31 cellular contexts compared by ENCODE assay signal in genomic region chr10:133126431-133127290, GRCh38. TPM values are rescaled to one million over a fixed set of nuclear protein-coding genes. Genes with fewer than 3 reads are reported as not detected.
DNase-seq lines count a peak whose midpoint lies in the region; ATAC-seq, FAIRE-seq and TF ChIP-seq lines count a peak whose summit lies in the region.
"Had no signal": no experiment of that assay in that cellular context is flagged by ENCODE, and none has a peak within 500 bp of the region (broad histone marks: within the 10 kb centered on the region; RNA-seq: fewer than 3 reads in every experiment).

No MANE protein-coding gene starts in this region.

- H2BK15ac ChIP-seq in H9 (ENCODE audit: low read depth, low read length): no peak overlapping the region

- no peaks in the 10 kb centered on the region for H3K36me3 Mint-ChIP-seq in activated T-cell treated with anti-CD3 and anti-CD28 coated beads, Interleukin-2, amount 50 U/mL, for 4 hours (ENCODE audit: insufficient read depth)
- H3K36me3 Mint-ChIP-seq in H9 (ENCODE audit: insufficient read depth in 1 of 3, low read depth in 3 of 3): no peaks in the 10 kb centered on the region; a peak in 1 of 7 replicates
- H3K36me3 Mint-ChIP-seq: activated CD8-positive, alpha-beta memory T cell treated with anti-CD3 and anti-CD28 coated beads, Interleukin-2, amount 10 ng/mL, durations not matched to agents 7 days and 5 days had no signal

- peaks cover 20% of the 10 kb centered on the region for H3K27me3 Mint-ChIP-seq in activated T-cell treated with anti-CD3 and anti-CD28 coated beads, Interleukin-2, amount 50 U/mL, for 4 hours (ENCODE audit: low read depth)
- H3K27me3 Mint-ChIP-seq in H9 (ENCODE audit: low read depth): peaks cover 8% of the 10 kb centered on the region

- no peak overlapping the region for H3K23ac ChIP-seq in H9 (ENCODE audit: insufficient read length, low read depth, low read length)

- H3K4me3 Mint-ChIP-seq in activated T-cell treated with anti-CD3 and anti-CD28 coated beads, Interleukin-2, amount 50 U/mL, for 4 hours: no peak overlapping the region
- no peak overlapping the region for H3K4me3 Mint-ChIP-seq in H9
- H3K4me3 Mint-ChIP-seq: activated CD4-positive, alpha-beta T cell treated with anti-CD3 and anti-CD28 coated beads, Interleukin-2, amount 10 ng/mL, durations not matched to agents 24 days and 14 days; activated CD8-positive, alpha-beta memory T cell treated with anti-CD3 and anti-CD28 coated beads, Interleukin-2, amount 10 ng/mL, durations not matched to agents 7 days and 5 days had no signal

- H3K4me3 ChIP-seq in kidney (ENCODE audit: low read length in 2 of 2): no peak overlapping the region
- H3K4me3 ChIP-seq in sigmoid colon: no peak overlapping the region
- H3K4me3 ChIP-seq: dorsolateral prefrontal cortex, PC-9, prostate gland, skin epidermis, tibial nerve had no signal

- H3K9me3 ChIP-seq in H9 (ENCODE audit: control insufficient read depth, low read depth, low read length) (no peaks in the 10 kb centered on the region), kidney (ENCODE audit: control insufficient read depth in 1 of 2, low read length in 2 of 2) (no peaks in the 10 kb centered on the region), sigmoid colon (no peaks in the 10 kb centered on the region)
- H3K9me3 ChIP-seq: prostate gland had no signal

- H3K4me1 ChIP-seq in H9 (ENCODE audit: insufficient read depth, low read length) (no peaks in the 10 kb centered on the region), kidney (ENCODE audit: control insufficient read depth in 1 of 2, insufficient read depth in 1 of 2, low read depth in 1 of 2, low read length in 2 of 2) (no peaks in the 10 kb centered on the region), sigmoid colon (no peaks in the 10 kb centered on the region)
- H3K4me1 ChIP-seq: prostate gland had no signal

- TF ChIP-seq EP300 in sigmoid colon (IDR thresholded peaks at IDR 0.05): no peak

- H4K5ac ChIP-seq in H9 (ENCODE audit: insufficient read length, low read depth, low read length): no peak overlapping the region

- peaks cover 3% of the 10 kb centered on the region for H3K4me1 Mint-ChIP-seq in activated T-cell treated with anti-CD3 and anti-CD28 coated beads, Interleukin-2, amount 50 U/mL, for 4 hours (ENCODE audit: low read depth)
- peaks cover 0 to 2% of the 10 kb centered on the region in 2 experiments; a peak in 1 of 4 replicates for H3K4me1 Mint-ChIP-seq in H9

- H2BK12ac ChIP-seq in H9 (ENCODE audit: insufficient read length, low read depth, low read length): no peak overlapping the region

- H2BK120ac ChIP-seq in H9 (ENCODE audit: low read depth, low read length, poor library complexity, severe bottlenecking): no peak overlapping the region

- no peak overlapping the region for H3K4me2 ChIP-seq in H9 (ENCODE audit: insufficient read depth, insufficient read length, low read length)
- H3K4me2 ChIP-seq: PC-9 had no signal

- H3K79me1 ChIP-seq in H9 (ENCODE audit: insufficient read depth, low read depth, low read length, poor library complexity, severe bottlenecking): no peaks in the 10 kb centered on the region

- intact Hi-C loops in kidney (cut with DNase I) (no loop called here), sigmoid colon (cut with DNase I) (loop anchor here (10.0 kb wide), 1 partner anchor 182 kb away; the partner anchor contains the start of gene CFAP46)

- FAIRE-seq in kidney (lab: Jason Lieb, UNC): no peak
- FAIRE-seq: endothelial cell of umbilical vein, keratinocyte had no signal

- H2BK20ac ChIP-seq in H9 (ENCODE audit: low read depth, low read length, poor library complexity, severe bottlenecking): no peak overlapping the region

- H3K9me3 Mint-ChIP-seq in activated T-cell treated with anti-CD3 and anti-CD28 coated beads, Interleukin-2, amount 50 U/mL, for 4 hours: no peaks in the 10 kb centered on the region
- H3K9me3 Mint-ChIP-seq in H9: peaks cover 0 to 7% of the 10 kb centered on the region in 2 experiments; a peak in 2 of 5 replicates
- H3K9me3 Mint-ChIP-seq: activated CD4-positive, alpha-beta T cell treated with anti-CD3 and anti-CD28 coated beads, Interleukin-2, amount 10 ng/mL, durations not matched to agents 24 days and 14 days had no signal

- no CpG with 5 or more reads among the region's 57 CpGs for WGBS in H9 (ENCODE audit: extremely low coverage, insufficient read length, low lambda C conversion rate)
- WGBS in sigmoid colon, 2 donors: 92 to 93% methylated on average over 57 of the region's 57 CpGs

- no peak overlapping the region for H2BK5ac ChIP-seq in H9 (ENCODE audit: insufficient read length, low read length)

- DNase-seq in activated T-cell treated with anti-CD3 and anti-CD28 coated beads, Interleukin-2, amount 50 U/mL, for 4 hours: peak; percentile 2
- no peak for DNase-seq in activated T-cell treated with anti-CD3 and anti-CD28 coated beads, Interleukin-2, amount 50 U/mL, for 48 hours
- DNase-seq in H9: no peak
- peak; percentile 71 for DNase-seq in kidney
- DNase-seq in sigmoid colon: peak; percentile 47
- DNase-seq in ecto neural progenitor cell (ENCODE audit: low spot score): no peak
- DNase-seq in NK-92 treated with Interleukin-12 subunit alpha and Interleukin-12 subunit beta, amount 100 ng/mL, for 24 hours (lab: John Stamatoyannopoulos, UW): no peak
- no peak for DNase-seq in GM19240 (ENCODE audit: insufficient read length, low spot score)
- DNase-seq: activated CD4-positive, alpha-beta T cell treated with anti-CD3 and anti-CD28 coated beads, Interleukin-2, amount 10 ng/mL, durations not matched to agents 24 days and 14 days; cerebellar nuclear complex; mammary epithelial cell; NCI-H1694 treated with DMSO at 0.1 percent for 48 hours; NCI-H2171 treated with DMSO at 0.1 percent for 48 hours; NCI-H524; PC-9; stimulated activated CD4-positive, alpha-beta T cell treated with anti-CD3 and anti-CD28 coated beads, Interleukin-1b, Interleukin-23, amount 100 ng/mL, for 48 hours; stimulated activated CD8-positive, alpha-beta memory T cell treated with anti-CD3 and anti-CD28 coated beads, Interleukin-4, amount 100 ng/mL, for 48 hours; SW 1271; T-helper 9 cell had no signal

- H2AFZ ChIP-seq in H9 (ENCODE audit: low read length): no peak overlapping the region
- H2AFZ ChIP-seq: PC-9 had no signal

- H3K23me2 ChIP-seq in H9 (ENCODE audit: insufficient read length, low read depth, low read length, poor library complexity, severe bottlenecking): no peaks in the 10 kb centered on the region

- ATAC-seq in activated T-cell treated with anti-CD3 and anti-CD28 coated beads, Interleukin-2, amount 50 U/mL, for 4 hours: no peak

- H3K56ac ChIP-seq in H9 (ENCODE audit: insufficient read length, low read depth, low read length): no peak overlapping the region

- no peak overlapping the region for H3K9ac ChIP-seq in H9 (ENCODE audit: extremely low read depth, insufficient read length, low read length)
- no peak overlapping the region for H3K9ac ChIP-seq in kidney (ENCODE audit: low read length in 2 of 2)

- H4K20me1 ChIP-seq in H9 (ENCODE audit: control insufficient read depth, insufficient read depth, insufficient read length): no peaks in the 10 kb centered on the region

- H3K27me3 ChIP-seq in H9 (ENCODE audit: insufficient read depth, low read length) (no peaks in the 10 kb centered on the region), sigmoid colon (peaks cover 0 to 45% (median 32%) of the 10 kb centered on the region in 3 donors)

- no peak overlapping the region for H3K4ac ChIP-seq in H9 (ENCODE audit: low read depth, low read length)

- H3K79me2 ChIP-seq in H9 (ENCODE audit: insufficient read depth, low read length): no peaks in the 10 kb centered on the region

- TF ChIP-seq POLR2A in sigmoid colon (IDR thresholded peaks at IDR 0.05): no peak

- H2AK5ac ChIP-seq in H9 (ENCODE audit: insufficient read length, low read length): no peak overlapping the region

- H3K27ac ChIP-seq in H9 (ENCODE audit: insufficient read length, low read depth, low read length): no peak overlapping the region
- H3K27ac ChIP-seq in kidney (ENCODE audit: low read depth in 2 of 2, low read length in 2 of 2): no peak overlapping the region
- H3K27ac ChIP-seq in sigmoid colon: no peak overlapping the region
- H3K27ac ChIP-seq: dorsolateral prefrontal cortex, PC-9, prostate gland, skin epidermis, tibial nerve, VCaP had no signal

- no peak for TF ChIP-seq CTCF in H9 (conservative IDR thresholded peaks at IDR 0.05)
- no peak for TF ChIP-seq CTCF in kidney (IDR thresholded peaks at IDR 0.05; ENCODE audit: borderline replicate concordance, extremely low read depth, insufficient read depth)
- no peak for TF ChIP-seq CTCF in sigmoid colon (IDR thresholded peaks at IDR 0.05)

- H3T11ph ChIP-seq in H9 (ENCODE audit: low read length): no peak overlapping the region

- H4K8ac ChIP-seq in H9 (replicated peaks; ENCODE audit: insufficient read length, low read depth, low read length): no peak overlapping the region

- no peak overlapping the region for H3K27ac Mint-ChIP-seq in H9
- H3K27ac Mint-ChIP-seq: activated CD4-positive, alpha-beta T cell treated with anti-CD3 and anti-CD28 coated beads, Interleukin-2, amount 10 ng/mL, durations not matched to agents 24 days and 14 days; activated CD8-positive, alpha-beta memory T cell treated with anti-CD3 and anti-CD28 coated beads, Interleukin-2, amount 10 ng/mL, durations not matched to agents 7 days and 5 days had no signal

- H3K36me3 ChIP-seq in kidney (ENCODE audit: control insufficient read depth in 1 of 2, insufficient read depth in 2 of 2, low read length in 2 of 2): no peaks in the 10 kb centered on the region
- no peaks in the 10 kb centered on the region for H3K36me3 ChIP-seq in sigmoid colon
- H3K36me3 ChIP-seq: prostate gland, tibial nerve had no signal

- H4K91ac ChIP-seq in H9 (ENCODE audit: insufficient read length, low read depth, low read length): no peak overlapping the region

- no peak overlapping the region for H3K18ac ChIP-seq in H9 (ENCODE audit: insufficient read length, low read depth, low read length)

- peak overlapping the region; percentile 7; the same call in 1 of the 2 replicates for H3K14ac ChIP-seq in H9 (ENCODE audit: insufficient read depth, low read length)

RNA-seq across cellular contexts. Expression of gene KNDC1, which starts 33.4 kb away (rescaled TPM):
- total RNA-seq in activated T-cell treated with anti-CD3 and anti-CD28 coated beads, Interleukin-2, amount 50 U/mL, for 4 hours: under 1 TPM in 1 of 3 donors, not detected in 2; 0.05 TPM
- total RNA-seq in H9 (2021) (13.7 and 15.7 TPM in 2 replicates), kidney (8.7 TPM), sigmoid colon (1 to 10 TPM in 1 of 4 donors, under 1 TPM in 3; 0.16 to 1.9 (median 0.52) TPM)
- polyA plus RNA-seq in kidney (ENCODE audit: insufficient read depth, low read depth, low replicate concordance) (0.43 TPM), sigmoid colon (under 1 TPM in 2 of 3 donors, not detected in 1; under 0.01 to 0.15 TPM)
- total RNA-seq: endothelial cell of umbilical vein had no signal
- polyA plus RNA-seq: endothelial cell of umbilical vein, mammary epithelial cell had no signal

RNA-seq across cellular contexts. Expression of gene ADGRA1, which starts 38.9 kb away (rescaled TPM):
- not detected for total RNA-seq in activated T-cell treated with anti-CD3 and anti-CD28 coated beads, Interleukin-2, amount 50 U/mL, for 4 hours
- total RNA-seq in H9 (2021) (0.11 and 0.13 TPM in 2 replicates), kidney (0.91 TPM), sigmoid colon (under 1 TPM in 3 of 4 donors, not detected in 1; under 0.01 to 0.28 (median 0.14) TPM)
- polyA plus RNA-seq in kidney (ENCODE audit: insufficient read depth, low read depth, low replicate concordance) (1.1 TPM), sigmoid colon (under 1 TPM in 1 of 3 donors, not detected in 2; 0.03 TPM)
- total RNA-seq: activated CD4-positive, alpha-beta T cell treated with anti-CD3 and anti-CD28 coated beads, Interleukin-2, amount 10 ng/mL, durations not matched to agents 24 days and 14 days; activated CD8-positive, alpha-beta memory T cell treated with anti-CD3 and anti-CD28 coated beads, Interleukin-2, amount 10 ng/mL, durations not matched to agents 7 days and 5 days; endothelial cell of umbilical vein; fibroblast of lung; H4; LHCN-M2; mammary epithelial cell; PC-9 had no signal
- polyA plus RNA-seq: BJ, endothelial cell of umbilical vein, fibroblast of lung, keratinocyte, mammary epithelial cell had no signal

Comparison
In these comparisons a context has a peak if more than half of its experiments do, and no peak if none do; other contexts are left out.
1. DNase-seq: peak in activated T-cell treated with anti-CD3 and anti-CD28 coated beads, Interleukin-2, amount 50 U/mL, for 4 hours (single experiment), kidney (single experiment) and sigmoid colon (single experiment); none in activated T-cell treated with anti-CD3 and anti-CD28 coated beads, Interleukin-2, amount 50 U/mL, for 48 hours (0 of 2), H9 (single experiment), ecto neural progenitor cell (single experiment), NK-92 treated with Interleukin-12 subunit alpha and Interleukin-12 subunit beta, amount 100 ng/mL, for 24 hours (single experiment) and GM19240 (single experiment).